Comparison of ENCODE assay signal across 2 cellular contexts in the genomic region with DNA sequence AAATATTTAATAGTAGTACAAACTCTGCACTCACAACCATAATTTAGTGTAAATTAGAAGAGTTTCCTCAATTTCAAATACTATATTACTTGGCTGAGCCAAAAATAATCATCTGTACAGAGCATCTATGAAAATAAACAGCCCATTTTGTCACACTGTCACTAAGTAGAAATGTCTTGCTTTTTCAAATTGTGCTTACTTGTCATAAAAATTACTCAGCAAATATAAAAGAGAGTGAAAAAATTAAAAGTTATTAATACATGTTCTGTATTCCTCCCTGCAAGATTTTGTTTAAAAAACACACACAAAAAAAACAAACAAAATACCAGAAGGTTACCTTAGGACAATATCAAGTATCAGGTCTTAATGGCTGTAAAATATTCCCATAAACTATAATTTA.
TF ChIP-seq lines count a peak whose summit lies in the region.

No MANE protein-coding gene starts in this region.

TF ChIP-seq in HepG2, 621 proteins besides CTCF, POLR2A, EP300 and RAD21 (continued from another document):
- TF ChIP-seq MAFF (IDR thresholded peaks at IDR 0.05; ENCODE audit: low read depth, low read length): peak; percentile 24; the same call in 1 of the 2 replicates

TF ChIP-seq in K562, 482 proteins besides CTCF, POLR2A, EP300 and RAD21 (continued from another document):
- TF ChIP-seq, protein P1, sequence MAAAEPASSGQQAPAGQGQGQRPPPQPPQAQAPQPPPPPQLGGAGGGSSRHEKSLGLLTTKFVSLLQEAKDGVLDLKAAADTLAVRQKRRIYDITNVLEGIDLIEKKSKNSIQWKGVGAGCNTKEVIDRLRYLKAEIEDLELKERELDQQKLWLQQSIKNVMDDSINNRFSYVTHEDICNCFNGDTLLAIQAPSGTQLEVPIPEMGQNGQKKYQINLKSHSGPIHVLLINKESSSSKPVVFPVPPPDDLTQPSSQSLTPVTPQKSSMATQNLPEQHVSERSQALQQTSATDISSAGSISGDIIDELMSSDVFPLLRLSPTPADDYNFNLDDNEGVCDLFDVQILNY (CRISPR knock-in tag; IDR thresholded peaks at IDR 0.05): no peak
- TF ChIP-seq TRIM24 (IDR thresholded peaks at IDR 0.05) (no peak), YBX1 (IDR thresholded peaks at IDR 0.05) (no peak), E2F3 (CRISPR knock-in tag; IDR thresholded peaks at IDR 0.05) (no peak), XRCC4 (IDR thresholded peaks at IDR 0.05; ENCODE audit: extremely low read depth, insufficient read depth, insufficient read length) (no peak), ZNF41 (CRISPR knock-in tag; conservative IDR thresholded peaks at IDR 0.05) (no peak), HDAC6 (IDR thresholded peaks at IDR 0.05; ENCODE audit: low read depth, low read length) (no peak), ZNF436 (CRISPR knock-in tag; IDR thresholded peaks at IDR 0.05) (no peak), ASH1L (IDR thresholded peaks at IDR 0.05; ENCODE audit: borderline replicate concordance, low read depth, partially characterized antibody) (no peak), TBL1XR1 (IDR thresholded peaks at IDR 0.05; ENCODE audit: low read length in 2 of 2) (no peak), ZNF282 (CRISPR knock-in tag; IDR thresholded peaks at IDR 0.05) (no peak), NONO (IDR thresholded peaks at IDR 0.05; ENCODE audit: low read depth in 2 of 2, low read length in 1 of 2) (no peak), RFX1 (IDR thresholded peaks at IDR 0.05) (no peak), NEUROD1 (IDR thresholded peaks at IDR 0.05; ENCODE audit: borderline replicate concordance, low read depth, low read length, partially characterized antibody) (no peak), CEBPB (tag; IDR thresholded peaks at IDR 0.05) (no peak), C11orf30 (IDR thresholded peaks at IDR 0.05; ENCODE audit: low read depth) (peak; percentile 9; the same call in 1 of the 2 replicates), CBX8 (IDR thresholded peaks at IDR 0.05; ENCODE audit: borderline replicate concordance, extremely low read depth, low read depth, low read length, poor library complexity, severe bottlenecking) (no peak), MTF1 (CRISPR knock-in tag; IDR thresholded peaks at IDR 0.05; ENCODE audit: borderline replicate concordance) (no peak)
- TF ChIP-seq, protein P2, sequence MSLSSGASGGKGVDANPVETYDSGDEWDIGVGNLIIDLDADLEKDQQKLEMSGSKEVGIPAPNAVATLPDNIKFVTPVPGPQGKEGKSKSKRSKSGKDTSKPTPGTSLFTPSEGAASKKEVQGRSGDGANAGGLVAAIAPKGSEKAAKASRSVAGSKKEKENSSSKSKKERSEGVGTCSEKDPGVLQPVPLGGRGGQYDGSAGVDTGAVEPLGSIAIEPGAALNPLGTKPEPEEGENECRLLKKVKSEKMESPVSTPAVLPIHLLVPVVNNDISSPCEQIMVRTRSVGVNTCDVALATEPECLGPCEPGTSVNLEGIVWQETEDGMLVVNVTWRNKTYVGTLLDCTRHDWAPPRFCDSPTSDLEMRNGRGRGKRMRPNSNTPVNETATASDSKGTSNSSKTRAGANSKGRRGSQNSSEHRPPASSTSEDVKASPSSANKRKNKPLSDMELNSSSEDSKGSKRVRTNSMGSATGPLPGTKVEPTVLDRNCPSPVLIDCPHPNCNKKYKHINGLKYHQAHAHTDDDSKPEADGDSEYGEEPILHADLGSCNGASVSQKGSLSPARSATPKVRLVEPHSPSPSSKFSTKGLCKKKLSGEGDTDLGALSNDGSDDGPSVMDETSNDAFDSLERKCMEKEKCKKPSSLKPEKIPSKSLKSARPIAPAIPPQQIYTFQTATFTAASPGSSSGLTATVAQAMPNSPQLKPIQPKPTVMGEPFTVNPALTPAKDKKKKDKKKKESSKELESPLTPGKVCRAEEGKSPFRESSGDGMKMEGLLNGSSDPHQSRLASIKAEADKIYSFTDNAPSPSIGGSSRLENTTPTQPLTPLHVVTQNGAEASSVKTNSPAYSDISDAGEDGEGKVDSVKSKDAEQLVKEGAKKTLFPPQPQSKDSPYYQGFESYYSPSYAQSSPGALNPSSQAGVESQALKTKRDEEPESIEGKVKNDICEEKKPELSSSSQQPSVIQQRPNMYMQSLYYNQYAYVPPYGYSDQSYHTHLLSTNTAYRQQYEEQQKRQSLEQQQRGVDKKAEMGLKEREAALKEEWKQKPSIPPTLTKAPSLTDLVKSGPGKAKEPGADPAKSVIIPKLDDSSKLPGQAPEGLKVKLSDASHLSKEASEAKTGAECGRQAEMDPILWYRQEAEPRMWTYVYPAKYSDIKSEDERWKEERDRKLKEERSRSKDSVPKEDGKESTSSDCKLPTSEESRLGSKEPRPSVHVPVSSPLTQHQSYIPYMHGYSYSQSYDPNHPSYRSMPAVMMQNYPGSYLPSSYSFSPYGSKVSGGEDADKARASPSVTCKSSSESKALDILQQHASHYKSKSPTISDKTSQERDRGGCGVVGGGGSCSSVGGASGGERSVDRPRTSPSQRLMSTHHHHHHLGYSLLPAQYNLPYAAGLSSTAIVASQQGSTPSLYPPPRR (CRISPR knock-in tag; IDR thresholded peaks at IDR 0.05; ENCODE audit: borderline replicate concordance): no peak
